In genomic region chr1:172682812-172683211, GRCh38 we compare ENCODE assay signal across 28 cellular contexts. TPM values are rescaled to one million over a fixed set of nuclear protein-coding genes. Genes with fewer than 3 reads are reported as not detected.
A peak's percentile ranks its signal among the peaks of the same experiment; 100 is the strongest.
DNase-seq lines count a peak whose midpoint lies in the region; ATAC-seq lines count a peak whose summit lies in the region.
"Had no signal": no experiment of that assay in that cellular context is flagged by ENCODE, and none has a peak within 500 bp of the region (broad histone marks: within the 10 kb centered on the region; RNA-seq: fewer than 3 reads in every experiment).

No MANE protein-coding gene starts in this region.

- peaks cover 0 to 16% (median 0%) of the 10 kb centered on the region in 5 donors for H3K36me3 Mint-ChIP-seq in naive thymus-derived CD4-positive, alpha-beta T cell
- H3K36me3 Mint-ChIP-seq: CD4-positive, CD25-positive, alpha-beta regulatory T cell; naive B cell had no signal

- H3K9me3 ChIP-seq in ectodermal cell (ENCODE audit: control insufficient read depth, low read length), result no peaks in the 10 kb centered on the region
- H3K9me3 ChIP-seq in naive thymus-derived CD4-positive, alpha-beta T cell (ENCODE audit: control insufficient read depth in 2 of 3, low read length in 3 of 3), result no peaks in the 10 kb centered on the region
- H3K9me3 ChIP-seq: ascending aorta had no signal

- H3K36me3 ChIP-seq in ectodermal cell (ENCODE audit: control insufficient read depth, insufficient read depth, low read length), result no peaks in the 10 kb centered on the region
- no peaks in the 10 kb centered on the region for H3K36me3 ChIP-seq in naive thymus-derived CD4-positive, alpha-beta T cell (ENCODE audit: control insufficient read depth in 2 of 3, insufficient read depth in 3 of 3, low read length in 3 of 3)
- H3K36me3 ChIP-seq: ascending aorta, cardiac muscle cell, suprapubic skin had no signal

- ATAC-seq in Right ventricle myocardium superior (ENCODE audit: poor library complexity) (peak; percentile 31), Right ventricle myocardium inferior (no peak), HG03432 (IDR thresholded peaks at IDR 0.05; ENCODE audit: unreplicated experiment) (no peak), HG03025 (IDR thresholded peaks at IDR 0.05; ENCODE audit: low FRiP score, unreplicated experiment) (no peak), HG03457 (IDR thresholded peaks at IDR 0.05; ENCODE audit: unreplicated experiment) (no peak)
- peak; percentile 37 for ATAC-seq in naive thymus-derived CD4-positive, alpha-beta T cell
- ATAC-seq: A549, SK-N-SH treated with all-trans-retinoic acid at 6 μM for 48 hours had no signal

- H3K4me1 Mint-ChIP-seq in naive thymus-derived CD4-positive, alpha-beta T cell, result peaks cover 4 to 39% (median 13%) of the 10 kb centered on the region in 7 donors
- H3K4me1 Mint-ChIP-seq: naive B cell had no signal

- CTCF ChIA-PET in naive thymus-derived CD4-positive, alpha-beta T cell (lab: Charles Lee), result interaction anchor here (0.9 to 1.1 kb wide), 2 partner anchors 9 to 17 kb away, joined by 3 to 4 read pairs; no protein-coding TSS in a partner anchor

- peak overlapping the region in 2 of 9 donors; percentile 22 to 26 for H3K27ac Mint-ChIP-seq in naive thymus-derived CD4-positive, alpha-beta T cell
- H3K27ac Mint-ChIP-seq: activated naive CD8-positive, alpha-beta T cell treated with anti-CD3 and anti-CD28 coated beads, Interleukin-2, amount 10 ng/mL, durations not matched to agents 7 days and 5 days; activated T-cell treated with anti-CD3 and anti-CD28 coated beads, Interleukin-2, amount 50 U/mL, for 24 hours; CD4-positive, CD25-positive, alpha-beta regulatory T cell; HFFc6; naive B cell had no signal

- WGBS in ectodermal cell, 2 experiments, result 61 to 64% methylated on average over 3 of the region's 3 CpGs

- DNase-seq in Right ventricle myocardium superior (no peak), Right ventricle myocardium inferior (ENCODE audit: missing footprints) (no peak), pons (ENCODE audit: low spot score) (no peak)
- DNase-seq in naive thymus-derived CD4-positive, alpha-beta T cell, result no peak
- DNase-seq: activated CD4-positive, alpha-beta T cell treated with anti-CD3 and anti-CD28 coated beads for 4 hours; activated gamma-delta T cell treated with Interleukin-2 at 50 U/mL for 16 hours; activated naive CD8-positive, alpha-beta T cell treated with anti-CD3 and anti-CD28 coated beads, Interleukin-2, amount 10 ng/mL, durations not matched to agents 7 days and 5 days; activated T-cell treated with anti-CD3 and anti-CD28 coated beads, Interleukin-2, amount 50 U/mL, for 24 hours; CD4-positive, CD25-positive, alpha-beta regulatory T cell; GM23248; HFFc6; naive B cell; NCI-H2029; NCI-H2227 treated with DMSO at 0.1 percent for 48 hours; NCI-H69; PC-9; small intestine; stimulated activated naive CD4-positive, alpha-beta T cell treated with Interleukin-2 at 50 U/mL for 16 hours; T-helper 2 cell had no signal

- H3K27ac ChIP-seq in ectodermal cell (ENCODE audit: insufficient read depth, low read depth, low read length, poor library complexity, severe bottlenecking), result peak overlapping the region; percentile 55
- no peak overlapping the region for H3K27ac ChIP-seq in naive thymus-derived CD4-positive, alpha-beta T cell (ENCODE audit: low read depth, low read length)
- H3K27ac ChIP-seq: A549, ascending aorta, cardiac muscle cell, GM23248, PC-9, suprapubic skin had no signal

- POLR2A ChIA-PET in naive thymus-derived CD4-positive, alpha-beta T cell (lab: Charles Lee), result no interaction called here

- peaks cover 7% of the 10 kb centered on the region for H3K4me1 ChIP-seq in ectodermal cell (ENCODE audit: control insufficient read depth, insufficient read depth, low read length)
- H3K4me1 ChIP-seq in naive thymus-derived CD4-positive, alpha-beta T cell (ENCODE audit: control insufficient read depth in 2 of 2, insufficient read depth in 2 of 2, low read length in 2 of 2), result peaks cover 5 to 27% of the 10 kb centered on the region in 2 donors
- H3K4me1 ChIP-seq: ascending aorta, suprapubic skin had no signal

- no peaks in the 10 kb centered on the region for H3K27me3 ChIP-seq in ectodermal cell (ENCODE audit: control insufficient read depth, insufficient read depth, low read length, poor library complexity, severe bottlenecking)
- no peaks in the 10 kb centered on the region for H3K27me3 ChIP-seq in naive thymus-derived CD4-positive, alpha-beta T cell (ENCODE audit: control insufficient read depth in 2 of 2, insufficient read depth in 2 of 2, low read length in 2 of 2)
- H3K27me3 ChIP-seq: ascending aorta, cardiac muscle cell, suprapubic skin had no signal

- H3K9me3 Mint-ChIP-seq in naive thymus-derived CD4-positive, alpha-beta T cell, result peaks cover 0 to 6% (median 0%) of the 10 kb centered on the region in 11 donors
- H3K9me3 Mint-ChIP-seq: activated T-cell treated with anti-CD3 and anti-CD28 coated beads, Interleukin-2, amount 50 U/mL, for 24 hours; HFFc6 had no signal

- intact Hi-C loops in Right ventricle myocardium superior (cut with DNase I) (no loop called here), Right ventricle myocardium inferior (cut with DNase I) (no loop called here)
- intact Hi-C loops in naive thymus-derived CD4-positive, alpha-beta T cell (cut with micrococcal nuclease), result loop anchor here in 1 of 2 donors (1.0 kb wide), 1 partner anchor 8 kb away; no protein-coding TSS in a partner anchor

- peaks cover 0 to 17% (median 0%) of the 10 kb centered on the region in 5 donors for H3K27me3 Mint-ChIP-seq in naive thymus-derived CD4-positive, alpha-beta T cell
- H3K27me3 Mint-ChIP-seq: CD4-positive, CD25-positive, alpha-beta regulatory T cell had no signal

- H3K4me3 ChIP-seq in ectodermal cell (ENCODE audit: insufficient read depth, low read depth, low read length), result no peak overlapping the region
- H3K4me3 ChIP-seq in naive thymus-derived CD4-positive, alpha-beta T cell (ENCODE audit: low read length), result no peak overlapping the region
- H3K4me3 ChIP-seq: A549, ascending aorta, cardiac muscle cell, GM23248, PC-9, suprapubic skin had no signal

- H3K4me3 Mint-ChIP-seq in naive thymus-derived CD4-positive, alpha-beta T cell, result peak overlapping the region in 1 of 10 donors; percentile 6
- H3K4me3 Mint-ChIP-seq: activated naive CD8-positive, alpha-beta T cell treated with anti-CD3 and anti-CD28 coated beads, Interleukin-2, amount 10 ng/mL, durations not matched to agents 7 days and 5 days; activated T-cell treated with anti-CD3 and anti-CD28 coated beads, Interleukin-2, amount 50 U/mL, for 24 hours; CD4-positive, CD25-positive, alpha-beta regulatory T cell; HFFc6; naive B cell had no signal

RNA-seq across cellular contexts. Expression of gene FASLG, which starts 23.9 kb away (rescaled TPM):
- not detected for total RNA-seq in Right ventricle myocardium superior
- total RNA-seq in Right ventricle myocardium inferior, result 0.16 TPM
- polyA plus RNA-seq in ectodermal cell (2013, experiment 1 of 4), result not detected
- polyA plus RNA-seq in ectodermal cell (2013, experiment 2 of 4), result not detected
- polyA plus RNA-seq in ectodermal cell (2013, experiment 3 of 4), result not detected
- polyA plus RNA-seq in ectodermal cell (2013, experiment 4 of 4), result not detected
- 1 to 10 TPM in 2 of 5 experiments, under 1 TPM in 2, not detected in 1; 0.24 to 5.6 (median 1.9) TPM for total RNA-seq in naive thymus-derived CD4-positive, alpha-beta T cell
- polyA plus RNA-seq in naive thymus-derived CD4-positive, alpha-beta T cell, result not detected
- total RNA-seq: ascending aorta, cardiac muscle cell, GM23248, HFFc6, PC-9, suprapubic skin had no signal
- polyA plus RNA-seq: A549, cardiac muscle cell, GM23248 had no signal

Comparison
In these comparisons a context has a peak if more than half of its experiments do, and no peak if none do; other contexts are left out.
1. ATAC-seq: peak in Right ventricle myocardium superior (single experiment) and naive thymus-derived CD4-positive, alpha-beta T cell (single experiment); none in Right ventricle myocardium inferior (single experiment), HG03432 (single experiment), HG03025 (single experiment) and HG03457 (single experiment).